Comparison of ENCODE assay signal across 23 cellular contexts in the genomic region with DNA sequence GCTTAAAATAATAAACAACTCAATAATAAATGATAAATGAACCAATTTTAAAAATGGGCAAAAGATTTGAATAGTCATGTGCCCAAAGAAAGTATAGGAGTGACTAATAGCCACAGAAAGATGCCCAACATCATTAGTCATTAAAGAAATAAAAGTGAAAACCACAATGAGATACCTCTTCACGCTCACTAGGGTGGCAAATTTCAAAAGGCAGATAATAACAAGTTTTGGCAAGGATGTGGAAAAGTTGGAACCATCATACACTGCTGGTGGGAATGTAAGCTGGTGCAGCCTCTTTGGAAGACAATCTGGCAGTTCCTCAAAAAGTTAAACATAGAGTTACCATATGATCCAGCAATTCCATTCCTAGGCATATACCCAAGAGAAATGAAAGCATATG.
DNase-seq lines count a peak whose midpoint lies in the region; ATAC-seq, FAIRE-seq and TF ChIP-seq lines count a peak whose summit lies in the region.
"Had no signal": no experiment of that assay in that cellular context is flagged by ENCODE, and none has a peak within 500 bp of the region (broad histone marks: within the 10 kb centered on the region; RNA-seq: fewer than 3 reads in every experiment).

No MANE protein-coding gene starts in this region.

- peak overlapping the region; percentile 42 for H3K27ac ChIP-seq in RWPE2 (ENCODE audit: poor library complexity, severe bottlenecking)
- H3K27ac ChIP-seq in dorsolateral prefrontal cortex, result no peak overlapping the region
- H3K27ac ChIP-seq: uterus had no signal

- DNase-seq in HTR-8/SVneo (ENCODE audit: insufficient read length, low spot score) (peak; percentile 6), RWPE2 (ENCODE audit: low spot score) (no peak), fibroblast of gingiva (ENCODE audit: low read depth) (peak; percentile 44), renal cortical epithelial cell (ENCODE audit: low read depth) (peak; percentile 53), posterior cingulate gyrus (no peak), dorsolateral prefrontal cortex (no peak), iPS-NIHi11 (ENCODE audit: low spot score) (no peak)
- DNase-seq: activated CD4-positive, alpha-beta memory T cell treated with anti-CD3 and anti-CD28 coated beads for 36 hours; activated naive CD4-positive, alpha-beta T cell treated with anti-CD3 and anti-CD28 coated beads, Interleukin-2, amount 50 U/mL, for 16 hours; activated T-cell treated with anti-CD3 and anti-CD28 coated beads, Interleukin-2, amount 50 U/mL, for 4 hours; Caco-2; erythroblast; hippocampal formation; Karpas-422; mesendoderm; NCI-H1436; SHP77; small intestine; stimulated activated CD8-positive, alpha-beta memory T cell treated with anti-CD3 and anti-CD28 coated beads, Interleukin-4, amount 100 ng/mL, for 48 hours; substantia nigra; T-helper 17 cell; uterus had no signal

- H3K9me3 ChIP-seq in RWPE2 (ENCODE audit: severe bottlenecking), result no peaks in the 10 kb centered on the region
- H3K9me3 ChIP-seq: Caco-2, uterus had no signal

- FAIRE-seq in HTR-8/SVneo (lab: Jason Lieb, UNC), result no peak
- FAIRE-seq: GM19239, small intestine had no signal

- TF ChIP-seq CTCF in RWPE2 (IDR thresholded peaks at IDR 0.05; ENCODE audit: poor library complexity, severe bottlenecking), result no peak
- TF ChIP-seq CTCF in dorsolateral prefrontal cortex (IDR thresholded peaks at IDR 0.05 in 54 of 56, conservative IDR thresholded peaks at IDR 0.05 in 2 of 56; ENCODE audit: low read depth in 1 of 56, partially characterized antibody in 56 of 56), result no peak

- H3K4me1 ChIP-seq in RWPE2 (ENCODE audit: insufficient read depth, poor library complexity, severe bottlenecking), result peaks cover 51% of the 10 kb centered on the region
- H3K4me1 ChIP-seq: Caco-2, uterus had no signal

- intact Hi-C loops in posterior cingulate gyrus (cut with DNase I) (no loop called here), dorsolateral prefrontal cortex (cut with DNase I) (no loop called here)

- H3K27me3 ChIP-seq in RWPE2 (ENCODE audit: insufficient read depth, poor library complexity, severe bottlenecking), result no peaks in the 10 kb centered on the region
- no peaks in the 10 kb centered on the region for H3K27me3 ChIP-seq in dorsolateral prefrontal cortex
- H3K27me3 ChIP-seq: uterus had no signal

- peak; percentile 87 for ATAC-seq in RWPE2 (ENCODE audit: low read depth)
- ATAC-seq: activated T-cell treated with anti-CD3 and anti-CD28 coated beads, Interleukin-2, amount 50 U/mL, for 4 hours; T-helper 17 cell had no signal

- H3K36me3 ChIP-seq in RWPE2 (ENCODE audit: low read depth), result no peaks in the 10 kb centered on the region; the same call in 1 of the 2 replicates
- H3K36me3 ChIP-seq: uterus had no signal

- H3K4me3 ChIP-seq in RWPE2 (ENCODE audit: severe bottlenecking) (no peak overlapping the region), dorsolateral prefrontal cortex (no peak overlapping the region)
- H3K4me3 ChIP-seq: uterus had no signal

Comparison
In these comparisons a context has a peak if more than half of its experiments do, and no peak if none do; other contexts are left out.
1. DNase-seq: peak in HTR-8/SVneo (single experiment), fibroblast of gingiva (single experiment) and renal cortical epithelial cell (single experiment); none in RWPE2 (single experiment), posterior cingulate gyrus (0 of 10), dorsolateral prefrontal cortex (0 of 10) and iPS-NIHi11 (single experiment).